10 cellular contexts compared by ENCODE assay signal in genomic region chr2:78977661-78978145, GRCh38. TPM values are rescaled to one million over a fixed set of nuclear protein-coding genes. Genes with fewer than 3 reads are reported as not detected.
DNase-seq lines count a peak whose midpoint lies in the region; ATAC-seq lines count a peak whose summit lies in the region.
"Had no signal": no experiment of that assay in that cellular context is flagged by ENCODE, and none has a peak within 500 bp of the region (broad histone marks: within the 10 kb centered on the region; RNA-seq: fewer than 3 reads in every experiment).

No MANE protein-coding gene starts in this region.

- no peak overlapping the region for H3K4me3 Mint-ChIP-seq in activated T-helper 17 cell treated with anti-CD3 and anti-CD28 coated beads, Interleukin-2, amount 50 U/mL, for 72 hours

- DNase-seq in medulla oblongata (ENCODE audit: extremely low spot score), result peak; percentile 57
- no peak for DNase-seq in activated naive CD4-positive, alpha-beta T cell treated with Interleukin-2 at 50 U/mL for 16 hours
- DNase-seq in NCI-H2227 treated with DMSO at 0.1 percent for 48 hours (lab: John Stamatoyannopoulos, UW), result no peak
- no peak for DNase-seq in C1 segment of cervical spinal cord (lab: John Stamatoyannopoulos, UW)
- DNase-seq: DND-41 had no signal

- no peaks in the 10 kb centered on the region for H3K27me3 Mint-ChIP-seq in activated T-helper 17 cell treated with anti-CD3 and anti-CD28 coated beads, Interleukin-2, amount 50 U/mL, for 72 hours

- peaks cover 7% of the 10 kb centered on the region for H3K9me3 Mint-ChIP-seq in activated T-helper 17 cell treated with anti-CD3 and anti-CD28 coated beads, Interleukin-2, amount 50 U/mL, for 72 hours

- no peak overlapping the region for H3K27ac Mint-ChIP-seq in activated T-helper 17 cell treated with anti-CD3 and anti-CD28 coated beads, Interleukin-2, amount 50 U/mL, for 72 hours
- H3K27ac Mint-ChIP-seq: progenitor cell of endocrine pancreas had no signal

- H3K36me3 Mint-ChIP-seq in activated T-helper 17 cell treated with anti-CD3 and anti-CD28 coated beads, Interleukin-2, amount 50 U/mL, for 72 hours (ENCODE audit: low read depth), result no peaks in the 10 kb centered on the region

- peak; percentile 98 for ATAC-seq in GM18867 (IDR thresholded peaks at IDR 0.05; ENCODE audit: unreplicated experiment)
- peak; percentile 95 for ATAC-seq in GM21825 (IDR thresholded peaks at IDR 0.05; ENCODE audit: unreplicated experiment)
- peak; percentile 97 for ATAC-seq in HG03469 (IDR thresholded peaks at IDR 0.05; ENCODE audit: unreplicated experiment)
- no peak for ATAC-seq in activated T-helper 17 cell treated with anti-CD3 and anti-CD28 coated beads, Interleukin-2, amount 50 U/mL, for 72 hours (replicated peaks)

- H3K4me1 Mint-ChIP-seq in activated T-helper 17 cell treated with anti-CD3 and anti-CD28 coated beads, Interleukin-2, amount 50 U/mL, for 72 hours, result no peaks in the 10 kb centered on the region

RNA-seq across cellular contexts. Expression of gene REG3G, which starts 47.8 kb away (rescaled TPM):
- not detected for total RNA-seq in activated T-helper 17 cell treated with anti-CD3 and anti-CD28 coated beads, Interleukin-2, amount 50 U/mL, for 72 hours
- total RNA-seq: progenitor cell of endocrine pancreas had no signal
